In genomic region chr1:31413405-31414005, GRCh38 we compare ENCODE assay signal across 8 cellular contexts. TPM values are rescaled to one million over a fixed set of nuclear protein-coding genes. Genes with fewer than 3 reads are reported as not detected.
A peak's percentile ranks its signal among the peaks of the same experiment; 100 is the strongest.
DNase-seq lines count a peak whose midpoint lies in the region; ATAC-seq and TF ChIP-seq lines count a peak whose summit lies in the region.

No MANE protein-coding gene starts in this region.

- TF ChIP-seq POLR2A in body of pancreas (IDR thresholded peaks at IDR 0.05) (peak in 1 of 3 donors; percentile 41), spleen (IDR thresholded peaks at IDR 0.05) (no peak)

- 0 to 1% methylated on average over 51 to 54 of the region's 56 CpGs for WGBS in GM23248 (ENCODE audit: low coverage in 1 of 2, low lambda C conversion rate in 2 of 2, missing lambda C conversion rate in 2 of 2), 2 experiments
- WGBS in body of pancreas, 2 donors, result 0 to 1% methylated on average over 10 to 56 of the region's 56 CpGs
- 0 to 2% (median 1%) methylated on average over 40 to 56 of the region's 56 CpGs for WGBS in spleen, 5 donors

- H3K27ac ChIP-seq in BLaER1 treated with 17β-estradiol and CSF1 and Interleukin-3, amounts not matched to agents 10 nM and 100 nM, result peak overlapping the region in 7 of 11 experiments; percentile 8 to 39 (median 31); a peak in 6 of 22 replicates
- no peak overlapping the region for H3K27ac ChIP-seq in GM23248
- peak overlapping the region; percentile 18 to 91 (median 79) for H3K27ac ChIP-seq in body of pancreas
- peak overlapping the region in 2 of 8 donors; percentile 61 to 68 for H3K27ac ChIP-seq in spleen

- H3K27me3 ChIP-seq in BLaER1 treated with 17β-estradiol and CSF1 and Interleukin-3, amounts not matched to agents 10 nM and 100 nM, result peaks cover 49 to 68% (median 62%) of the 10 kb centered on the region in 11 experiments
- H3K27me3 ChIP-seq in GM23248 (replicated peaks; ENCODE audit: insufficient read depth) (no peaks in the 10 kb centered on the region), body of pancreas (no peaks in the 10 kb centered on the region), spleen (replicated peaks in 1 of 7) (peaks cover 0 to 69% (median 26%) of the 10 kb centered on the region in 7 donors)

- H3K9me3 ChIP-seq in BLaER1 treated with 17β-estradiol and CSF1 and Interleukin-3, amounts not matched to agents 10 nM and 100 nM (replicated peaks in 1 of 11), result no peaks in the 10 kb centered on the region
- no peaks in the 10 kb centered on the region for H3K9me3 ChIP-seq in GM23248 (ENCODE audit: low read depth)
- H3K9me3 ChIP-seq in body of pancreas, result no peaks in the 10 kb centered on the region
- H3K9me3 ChIP-seq in spleen, result no peaks in the 10 kb centered on the region

- no peaks in the 10 kb centered on the region for H3K9me2 ChIP-seq in GM23248 (ENCODE audit: insufficient read depth)

- peaks cover 0 to 38% (median 6%) of the 10 kb centered on the region in 11 experiments; a peak in 12 of 22 replicates for H4K20me1 ChIP-seq in BLaER1 treated with 17β-estradiol and CSF1 and Interleukin-3, amounts not matched to agents 10 nM and 100 nM
- no peaks in the 10 kb centered on the region for H4K20me1 ChIP-seq in GM23248 (ENCODE audit: insufficient read depth)

- H3K9ac ChIP-seq in BLaER1 treated with 17β-estradiol and CSF1 and Interleukin-3, amounts not matched to agents 10 nM and 100 nM, result peak overlapping the region; percentile 65 to 86 (median 74)
- peak overlapping the region; percentile 81 for H3K9ac ChIP-seq in GM23248

- CTCF ChIA-PET in GM10248 (lab: Yijun Ruan, JAX), result interaction anchor here (1.1 to 2.3 kb wide), 2 partner anchors 19 to 136 kb away, joined by 3 to 11 read pairs; no protein-coding TSS in a partner anchor

- TF ChIP-seq CTCF in body of pancreas (IDR thresholded peaks at IDR 0.05), result no peak
- no peak for TF ChIP-seq CTCF in spleen (IDR thresholded peaks at IDR 0.05 in 8 of 11, conservative IDR thresholded peaks at IDR 0.05 in 3 of 11)
- TF ChIP-seq CTCF in GM10248 (IDR thresholded peaks at IDR 0.05; ENCODE audit: control extremely low read depth, extremely low read depth, low read depth, missing control alignments), result no peak

- H3K4me1 ChIP-seq in BLaER1 treated with 17β-estradiol and CSF1 and Interleukin-3, amounts not matched to agents 10 nM and 100 nM, result peaks cover 4 to 29% (median 19%) of the 10 kb centered on the region in 10 experiments; a peak in 17 of 20 replicates
- H3K4me1 ChIP-seq in GM23248 (ENCODE audit: insufficient read depth) (peaks cover 25% of the 10 kb centered on the region), body of pancreas (peaks cover 20% of the 10 kb centered on the region), spleen (peaks cover 6 to 19% (median 14%) of the 10 kb centered on the region in 6 donors)

- intact Hi-C loops in body of pancreas (cut with DNase I) (no loop called here), spleen (cut with DNase I; ENCODE audit: low total_unique reads) (no loop called here)

- H2AFZ ChIP-seq in GM23248, result peak overlapping the region; percentile 94

- H3K79me2 ChIP-seq in GM23248 (ENCODE audit: insufficient read depth), result 0 out of 2 replicates have a peak, but pooled peaks cover 6% of the 10 kb centered on the region

- ATAC-seq in body of pancreas (peak; percentile 72), HG03108 (IDR thresholded peaks at IDR 0.05; ENCODE audit: unreplicated experiment) (no peak)

- H3K36me3 ChIP-seq in BLaER1 treated with 17β-estradiol and CSF1 and Interleukin-3, amounts not matched to agents 10 nM and 100 nM, result no peaks in the 10 kb centered on the region
- H3K36me3 ChIP-seq in GM23248 (ENCODE audit: low read depth) (no peaks in the 10 kb centered on the region), body of pancreas (replicated peaks in 1 of 2; ENCODE audit: insufficient read depth in 1 of 2, low read depth in 2 of 2) (no peaks in the 10 kb centered on the region), spleen (no peaks in the 10 kb centered on the region)

- H3K4me3 ChIP-seq in BLaER1 treated with 17β-estradiol and CSF1 and Interleukin-3, amounts not matched to agents 10 nM and 100 nM, result peak overlapping the region; percentile 61 to 82 (median 70)
- peak overlapping the region; percentile 88 for H3K4me3 ChIP-seq in GM23248
- peak overlapping the region; percentile 49 to 69 for H3K4me3 ChIP-seq in body of pancreas
- peak overlapping the region; percentile 51 to 76 (median 60) for H3K4me3 ChIP-seq in spleen

- in situ Hi-C loops in GM23248 (cut with MboI), result no loop called here

- H3K4me2 ChIP-seq in BLaER1 treated with 17β-estradiol and CSF1 and Interleukin-3, amounts not matched to agents 10 nM and 100 nM, result peak overlapping the region; percentile 91 to 100 (median 99)
- peak overlapping the region; percentile 84 for H3K4me2 ChIP-seq in GM23248 (ENCODE audit: unreplicated experiment)

- DNase-seq in GM23248 (peak; percentile 76), OCI-M1 (lab: John Stamatoyannopoulos, UW) (peak; percentile 54), body of pancreas (peak; percentile 74 to 90 (median 85)), iPS-NIHi7 (ENCODE audit: extremely low spot score) (peak; percentile 42), spleen (peak; percentile 87), GM10248 (ENCODE audit: extremely low spot score) (no peak)

- peaks cover 4% of the 10 kb centered on the region; the same call in 1 of the 2 replicates for H3F3A ChIP-seq in GM23248 (ENCODE audit: insufficient read depth)

- POLR2A ChIA-PET in GM10248 (lab: Yijun Ruan, JAX), result no interaction called here

RNA-seq across cellular contexts. Expression of gene SERINC2, which starts 0.5 kb away (rescaled TPM):
- total RNA-seq in GM23248 (2014; rRNA removed; shearing (Covaris generic)), result 34.4 and 50.9 TPM in 2 replicates
- polyA plus RNA-seq in GM23248 (2016; fragmentation: Nextera tagmentation; extraction: Ambion mirVana), result 96.0 and 99.6 TPM in 2 replicates
- 10 to 100 TPM; 14.5 to 41.2 TPM for total RNA-seq in body of pancreas
- total RNA-seq in spleen, result 1 to 10 TPM; 1.4 to 8.7 (median 2.8) TPM
- polyA plus RNA-seq in spleen, result 1 to 10 TPM; 1.3 to 4.1 (median 2.4) TPM

RNA-seq across cellular contexts. Expression of gene FABP3, which starts 40.6 kb away (rescaled TPM):
- total RNA-seq in GM23248 (2014; rRNA removed; shearing (Covaris generic)), result 0.51 and 2.1 TPM in 2 replicates
- polyA plus RNA-seq in GM23248 (2016; fragmentation: Nextera tagmentation; extraction: Ambion mirVana), result 3.9 and 4.0 TPM in 2 replicates
- total RNA-seq in body of pancreas, result 1 to 10 TPM in 1 of 2 donors, not detected in 1; 1.0 TPM
- 10 to 100 TPM in 6 of 7 donors, 1 to 10 TPM in 1; 4.1 to 57.1 (median 24.7) TPM for total RNA-seq in spleen
- polyA plus RNA-seq in spleen, result 10 to 100 TPM; 14.2 to 50.0 (median 22.2) TPM
